In the genomic region with DNA sequence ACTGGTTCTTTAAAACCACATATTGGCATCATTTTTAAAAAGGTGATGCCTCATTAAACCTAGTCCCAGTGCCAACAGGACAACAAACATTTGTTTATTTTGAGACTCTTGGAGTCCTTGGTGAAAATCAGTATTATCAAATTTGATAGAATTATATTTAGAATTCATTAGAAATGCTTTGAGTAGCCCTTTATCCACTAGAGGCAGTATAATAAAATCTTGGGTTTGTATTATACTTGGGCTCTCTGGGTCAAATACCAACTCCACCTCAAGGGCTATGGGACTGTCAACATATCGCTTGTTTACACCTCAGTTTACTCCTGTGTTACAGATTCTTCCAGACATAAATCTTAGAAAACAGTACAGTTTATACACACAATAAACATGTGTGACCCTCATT, we compare ENCODE assay signal across 11 cellular contexts.
DNase-seq lines count a peak whose midpoint lies in the region; ATAC-seq, FAIRE-seq and TF ChIP-seq lines count a peak whose summit lies in the region.
"Had no signal": no experiment of that assay in that cellular context is flagged by ENCODE, and none has a peak within 500 bp of the region (broad histone marks: within the 10 kb centered on the region; RNA-seq: fewer than 3 reads in every experiment).

No MANE protein-coding gene starts in this region.

- FAIRE-seq in small intestine (lab: Jason Lieb, UNC): no peak

- ATAC-seq in GM21381 (IDR thresholded peaks at IDR 0.05; ENCODE audit: unreplicated experiment) (peak; percentile 46), HG02610 (IDR thresholded peaks at IDR 0.05; ENCODE audit: unreplicated experiment) (no peak), HG03095 (IDR thresholded peaks at IDR 0.05; ENCODE audit: unreplicated experiment) (no peak)

- H3K27me3 ChIP-seq in small intestine (ENCODE audit: control insufficient read depth in 2 of 2, insufficient read depth in 2 of 2, low read length in 2 of 2): no peaks in the 10 kb centered on the region

- TF ChIP-seq CTCF in glutamatergic neuron (IDR thresholded peaks at IDR 0.05; ENCODE audit: partially characterized antibody, unreplicated experiment): peak; percentile 42

- WGBS in small intestine, 3 donors: 71 to 85% (median 71%) methylated on average over 1 of the region's 1 CpG

- no peak overlapping the region for H3K27ac ChIP-seq in small intestine (ENCODE audit: low read depth in 1 of 2, low read length in 1 of 2)

- no peak overlapping the region for H3K4me3 ChIP-seq in small intestine (ENCODE audit: low read depth in 1 of 2, low read length in 2 of 2)

- no peaks in the 10 kb centered on the region for H3K36me3 Mint-ChIP-seq in glutamatergic neuron (ENCODE audit: unreplicated experiment)

- no peaks in the 10 kb centered on the region for H3K27me3 Mint-ChIP-seq in glutamatergic neuron (ENCODE audit: unreplicated experiment)

- H3K9me3 ChIP-seq in small intestine (ENCODE audit: control insufficient read depth, low read depth): no peaks in the 10 kb centered on the region

- H3K9me3 Mint-ChIP-seq in glutamatergic neuron (ENCODE audit: unreplicated experiment): no peaks in the 10 kb centered on the region

- peak; percentile 5 to 20 for DNase-seq in AML-193 (lab: John Stamatoyannopoulos, UW)
- peak; percentile 42 for DNase-seq in OCI-M1 (lab: John Stamatoyannopoulos, UW)
- no peak for DNase-seq in glutamatergic neuron
- DNase-seq in small intestine: no peak
- no peak for DNase-seq in NCI-H345 treated with DMSO at 0.1 percent for 48 hours (lab: John Stamatoyannopoulos, UW; ENCODE audit: unreplicated experiment)
- DNase-seq: activated naive CD4-positive, alpha-beta T cell treated with anti-CD3 and anti-CD28 coated beads, Interleukin-2, amount 50 U/mL, for 16 hours; NCI-H1048; posterior cingulate gyrus had no signal

- no peaks in the 10 kb centered on the region for H3K4me1 ChIP-seq in small intestine (ENCODE audit: control insufficient read depth in 2 of 2, insufficient read depth in 1 of 2, low read depth in 1 of 2, low read length in 1 of 2)

- no peak overlapping the region for H3K4me3 Mint-ChIP-seq in glutamatergic neuron (ENCODE audit: unreplicated experiment)

- H3K27ac Mint-ChIP-seq in glutamatergic neuron (ENCODE audit: unreplicated experiment): no peak overlapping the region

- H3K4me1 Mint-ChIP-seq in glutamatergic neuron (ENCODE audit: low read depth, unreplicated experiment): no peaks in the 10 kb centered on the region

- no peaks in the 10 kb centered on the region for H3K36me3 ChIP-seq in small intestine (ENCODE audit: control insufficient read depth in 2 of 2, insufficient read depth in 2 of 2, low read length in 2 of 2)

Comparison
In these comparisons a context has a peak if more than half of its experiments do, and no peak if none do; other contexts are left out.
1. DNase-seq: peak in AML-193 (2 of 2) and OCI-M1 (single experiment); none in glutamatergic neuron (single experiment), small intestine (single experiment) and NCI-H345 treated with DMSO at 0.1 percent for 48 hours (single experiment).